8 cellular contexts compared by ENCODE assay signal in genomic region chr12:121800694-121801600, GRCh38. TPM values are rescaled to one million over a fixed set of nuclear protein-coding genes. Genes with fewer than 3 reads are reported as not detected.
DNase-seq lines count a peak whose midpoint lies in the region; ATAC-seq and TF ChIP-seq lines count a peak whose summit lies in the region.

No MANE protein-coding gene starts in this region.

- H3K27me3 ChIP-seq in ascending aorta: no peaks in the 10 kb centered on the region

- peak; percentile 91 for DNase-seq in EH (ENCODE audit: low read depth)
- DNase-seq in T-helper 1 cell: peak; percentile 50 to 78 (median 64)
- DNase-seq in ascending aorta (ENCODE audit: low spot score in 2 of 2): peak in 1 of 2 donors; percentile 88
- DNase-seq in left ventricle myocardium superior: peak; percentile 90
- DNase-seq in posterior cingulate gyrus: peak; percentile 67 to 96 (median 79)

- no peak for TF ChIP-seq CTCF in ascending aorta (IDR thresholded peaks at IDR 0.05)

- peaks cover 2% of the 10 kb centered on the region for H3K36me3 Mint-ChIP-seq in IgD-negative memory B cell

- no peaks in the 10 kb centered on the region for H3K9me3 ChIP-seq in ascending aorta

- H3K4me3 ChIP-seq in ascending aorta: peak overlapping the region; percentile 94 to 98

- peaks cover under 1 to 2% of the 10 kb centered on the region in 2 donors for H3K36me3 ChIP-seq in ascending aorta

- peak overlapping the region; percentile 97 to 99 (median 98) for H3K27ac Mint-ChIP-seq in IgD-negative memory B cell

- peaks cover 15 to 20% (median 18%) of the 10 kb centered on the region in 3 donors for H3K4me1 Mint-ChIP-seq in IgD-negative memory B cell

- H3K27ac ChIP-seq in ascending aorta: peak overlapping the region; percentile 100

- no peaks in the 10 kb centered on the region for H3K27me3 Mint-ChIP-seq in IgD-negative memory B cell

- ATAC-seq in left ventricle myocardium superior (no peak), GM21737 (IDR thresholded peaks at IDR 0.05; ENCODE audit: unreplicated experiment) (no peak), HG03097 (IDR thresholded peaks at IDR 0.05; ENCODE audit: low FRiP score, unreplicated experiment) (no peak)

- H3K4me3 Mint-ChIP-seq in IgD-negative memory B cell: peak overlapping the region; percentile 89 to 97 (median 95)

- H3K9me3 Mint-ChIP-seq in IgD-negative memory B cell: no peaks in the 10 kb centered on the region

- intact Hi-C loops in ascending aorta (cut with DNase I): loop anchor here (5.0 kb wide), 2 partner anchors 174 to 221 kb away; partner anchors contain the start of genes BCL7A and ORAI1
- intact Hi-C loops in left ventricle myocardium superior (cut with micrococcal nuclease): no loop called here
- intact Hi-C loops in posterior cingulate gyrus (cut with DNase I): no loop called here

- peaks cover 14 to 28% of the 10 kb centered on the region in 2 donors for H3K4me1 ChIP-seq in ascending aorta

RNA-seq across cellular contexts. Expression of gene SETD1B, which starts 2.9 kb away (rescaled TPM):
- 2.3 TPM for polyA plus RNA-seq in IgD-negative memory B cell
- 22.7 TPM for total RNA-seq in ascending aorta
- total RNA-seq in left ventricle myocardium superior: 9.0 TPM

RNA-seq across cellular contexts. Expression of gene RHOF, which starts 7.5 kb away (rescaled TPM):
- polyA plus RNA-seq in IgD-negative memory B cell: 90.0 TPM
- total RNA-seq in ascending aorta (1.9 TPM), left ventricle myocardium superior (48.3 TPM)

RNA-seq across cellular contexts. Expression of gene HPD, which starts 57.7 kb away (rescaled TPM):
- not detected for polyA plus RNA-seq in IgD-negative memory B cell
- total RNA-seq in ascending aorta (0.96 TPM), left ventricle myocardium superior (2.2 TPM)

Comparison
In these comparisons a context has a peak if more than half of its experiments do, and no peak if none do; other contexts are left out.
1. RNA of gene RHOF, which starts 7.5 kb away (total RNA-seq): 48.3 TPM in left ventricle myocardium superior (single experiment); 1.9 TPM in ascending aorta (single experiment); every median in the first group is over 10 times any median in the second.